25 cellular contexts compared by ENCODE assay signal in the genomic region with DNA sequence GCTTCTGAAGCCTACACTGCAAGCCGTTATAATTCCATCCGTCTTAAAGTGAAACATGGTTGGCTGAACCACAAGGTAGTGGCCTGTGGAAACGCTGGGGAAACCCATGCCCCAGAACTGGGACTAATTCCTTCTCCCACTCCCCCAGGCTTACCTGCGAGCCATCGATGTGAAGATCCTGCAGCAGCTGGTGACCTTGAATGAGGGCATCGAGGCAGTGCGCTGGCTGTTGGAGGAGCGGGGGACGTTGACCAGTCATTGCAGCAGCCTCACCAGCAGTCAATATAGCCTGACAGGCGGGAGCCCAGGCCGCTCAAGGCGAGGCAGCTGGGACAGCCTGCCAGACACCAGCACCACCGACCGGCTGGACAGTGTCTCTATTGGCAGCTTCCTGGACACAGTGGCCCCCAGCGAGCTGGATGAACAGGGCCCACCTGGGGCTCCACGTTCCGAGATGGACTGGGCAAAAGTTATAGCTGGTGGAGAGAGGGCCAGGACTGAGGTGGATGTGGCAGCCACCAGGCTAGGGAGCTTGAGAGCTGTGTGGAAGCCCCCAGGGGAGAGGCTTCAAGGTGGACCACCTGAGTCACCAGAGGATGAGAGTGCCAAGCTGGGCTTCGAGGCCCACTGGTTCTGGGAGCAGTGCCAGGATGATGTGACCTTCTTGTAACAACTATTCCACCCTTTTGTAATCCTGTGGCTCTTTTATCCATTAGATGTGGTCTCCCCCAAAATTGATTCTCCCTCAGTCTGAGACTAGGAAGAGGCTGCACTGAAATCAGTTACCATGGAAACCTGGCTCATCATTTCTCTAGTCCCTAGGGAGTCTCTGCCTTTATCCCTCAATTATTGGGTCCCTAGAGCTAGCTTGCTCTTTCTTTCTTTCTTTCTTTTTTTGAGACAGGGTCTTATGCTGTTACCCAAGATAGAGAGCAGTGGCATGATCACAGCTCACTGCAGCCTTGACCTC. TPM values are rescaled to one million over a fixed set of nuclear protein-coding genes. Genes with fewer than 3 reads are reported as not detected.
A peak's percentile ranks its signal among the peaks of the same experiment; 100 is the strongest.
DNase-seq lines count a peak whose midpoint lies in the region; ATAC-seq and TF ChIP-seq lines count a peak whose summit lies in the region.
"Had no signal": no experiment of that assay in that cellular context is flagged by ENCODE, and none has a peak within 500 bp of the region (broad histone marks: within the 10 kb centered on the region; RNA-seq: fewer than 3 reads in every experiment).

No MANE protein-coding gene starts in this region.

- no peaks in the 10 kb centered on the region for H3K9me3 ChIP-seq in GM23248 (ENCODE audit: low read depth)
- H3K9me3 ChIP-seq in mammary epithelial cell (replicated peaks; ENCODE audit: insufficient read depth, low read length) = no peaks in the 10 kb centered on the region
- H3K9me3 ChIP-seq: breast epithelium had no signal

- ATAC-seq in GM21381 (IDR thresholded peaks at IDR 0.05; ENCODE audit: unreplicated experiment) = no peak
- ATAC-seq in activated naive CD8-positive, alpha-beta T cell treated with anti-CD3 and anti-CD28 coated beads, Interleukin-2, amount 50 U/mL, for 24 hours = no peak
- ATAC-seq: activated CD8-positive, alpha-beta T cell treated with anti-CD3 and anti-CD28 coated beads, Interleukin-2, amount 10 ng/mL, durations not matched to agents 7 days and 5 days; GM12878 had no signal

- CTCF ChIA-PET in mammary epithelial cell (lab: Charles Lee; ENCODE audit: low non-redundant PET) = interaction anchor here (0.6 to 0.7 kb wide), 2 partner anchors 17 to 39 kb away, joined by 3 to 6 read pairs; a partner anchor contains a TSS

- DNase-seq in DMS79 (lab: John Stamatoyannopoulos, UW) = peak; percentile 27
- peak; percentile 28 for DNase-seq in GM23248
- no peak for DNase-seq in mesendoderm
- DNase-seq in mammary epithelial cell = no peak
- DNase-seq in SK-N-DZ (ENCODE audit: low spot score) = no peak
- no peak for DNase-seq in activated naive CD8-positive, alpha-beta T cell treated with anti-CD3 and anti-CD28 coated beads, Interleukin-2, amount 50 U/mL, for 24 hours
- DNase-seq: activated CD8-positive, alpha-beta T cell treated with anti-CD3 and anti-CD28 coated beads, Interleukin-2, amount 10 ng/mL, durations not matched to agents 7 days and 5 days; activated naive CD8-positive, alpha-beta T cell treated with anti-CD3 and anti-CD28 coated beads, Interleukin-2, amount 10 ng/mL, durations not matched to agents 7 days and 5 days; GDM1; Kasumi-1; NCI-H446 treated with DMSO at 0.1 percent for 48 hours; SHP77 treated with DMSO at 0.1 percent for 48 hours; stimulated activated CD4-positive, alpha-beta T cell treated with anti-CD3 and anti-CD28 coated beads, Interleukin-4, amount 100 ng/mL, for 1 hour had no signal

- H4K8ac ChIP-seq in mesendoderm (ENCODE audit: low read depth, low read length) = no peak overlapping the region

- no peaks in the 10 kb centered on the region for H3K36me3 ChIP-seq in GM23248 (ENCODE audit: low read depth)
- no peaks in the 10 kb centered on the region for H3K36me3 ChIP-seq in mesendoderm (ENCODE audit: control insufficient read depth, insufficient read depth, low read length)
- no peaks in the 10 kb centered on the region for H3K36me3 ChIP-seq in mammary epithelial cell (ENCODE audit: insufficient read depth, low read length)
- H3K36me3 ChIP-seq: breast epithelium had no signal

- no peak overlapping the region for H3K4me2 ChIP-seq in GM23248 (ENCODE audit: unreplicated experiment)
- no peak overlapping the region for H3K4me2 ChIP-seq in mesendoderm (ENCODE audit: low read length)
- no peak overlapping the region for H3K4me2 ChIP-seq in mammary epithelial cell (ENCODE audit: insufficient read depth, low read depth, low read length)

- no peak overlapping the region for H2AK5ac ChIP-seq in mesendoderm (ENCODE audit: low read length)

- in situ Hi-C loops in GM23248 (cut with MboI) (no loop called here), mammary epithelial cell (cut with MboI; ENCODE audit: low sequenced_read_pairs in 2 of 2) (loop anchor here (5.0 kb wide), 2 partner anchors 38 to 188 kb away; no protein-coding TSS in a partner anchor)

- intact Hi-C loops in mammary epithelial cell (cut with micrococcal nuclease) = no loop called here

- H3K27ac ChIP-seq in GM23248 (no peak overlapping the region), angular gyrus (ENCODE audit: low read depth, low read length) (peak overlapping the region; percentile 76), mesendoderm (ENCODE audit: low read depth, low read length) (no peak overlapping the region), mammary epithelial cell (ENCODE audit: insufficient read depth, low read depth, low read length) (no peak overlapping the region)
- H3K27ac ChIP-seq: parathyroid adenoma, VCaP had no signal

- no peak overlapping the region for H3K9ac ChIP-seq in GM23248
- H3K9ac ChIP-seq in mesendoderm (ENCODE audit: low read length) = no peak overlapping the region
- H3K9ac ChIP-seq in mammary epithelial cell (ENCODE audit: insufficient read depth, low read length) = no peak overlapping the region
- H3K9ac ChIP-seq: parathyroid adenoma had no signal

- no peak overlapping the region for H3K4me3 ChIP-seq in GM23248
- H3K4me3 ChIP-seq in mesendoderm (ENCODE audit: low read length) = no peak overlapping the region
- no peak overlapping the region for H3K4me3 ChIP-seq in mammary epithelial cell (replicated peaks in 1 of 3; ENCODE audit: insufficient read depth in 1 of 3, low read depth in 2 of 3, low read length in 3 of 3)
- H3K4me3 ChIP-seq: breast epithelium, GM12878, skin epidermis had no signal

- no peak overlapping the region for H3K4ac ChIP-seq in mesendoderm (ENCODE audit: low read depth, low read length)

- H3F3A ChIP-seq in GM23248 (ENCODE audit: insufficient read depth) = no peaks in the 10 kb centered on the region

- no peak overlapping the region for H3K56ac ChIP-seq in mesendoderm (ENCODE audit: low read length)

- H3K4me3 Mint-ChIP-seq in activated naive CD8-positive, alpha-beta T cell treated with anti-CD3 and anti-CD28 coated beads, Interleukin-2, amount 50 U/mL, for 24 hours = no peak overlapping the region
- H3K4me3 Mint-ChIP-seq: activated CD8-positive, alpha-beta T cell treated with anti-CD3 and anti-CD28 coated beads, Interleukin-2, amount 10 ng/mL, durations not matched to agents 7 days and 5 days; activated naive CD8-positive, alpha-beta T cell treated with anti-CD3 and anti-CD28 coated beads, Interleukin-2, amount 10 ng/mL, durations not matched to agents 7 days and 5 days had no signal

- no peak overlapping the region for H4K5ac ChIP-seq in mesendoderm (ENCODE audit: low read length)

- no peaks in the 10 kb centered on the region for H3K9me3 Mint-ChIP-seq in activated naive CD8-positive, alpha-beta T cell treated with anti-CD3 and anti-CD28 coated beads, Interleukin-2, amount 50 U/mL, for 24 hours
- H3K9me3 Mint-ChIP-seq: activated naive CD8-positive, alpha-beta T cell treated with anti-CD3 and anti-CD28 coated beads, Interleukin-2, amount 10 ng/mL, durations not matched to agents 7 days and 5 days had no signal

- H3K79me2 ChIP-seq in GM23248 (ENCODE audit: insufficient read depth) (no peaks in the 10 kb centered on the region), mesendoderm (ENCODE audit: control insufficient read depth, insufficient read depth, low read length) (no peaks in the 10 kb centered on the region), mammary epithelial cell (ENCODE audit: insufficient read depth, low read length) (peaks cover 3% of the 10 kb centered on the region)
- H3K79me2 ChIP-seq: parathyroid adenoma had no signal

- H3K27me3 ChIP-seq in GM23248 (replicated peaks; ENCODE audit: insufficient read depth) = no peaks in the 10 kb centered on the region
- no peaks in the 10 kb centered on the region for H3K27me3 ChIP-seq in mesendoderm (ENCODE audit: insufficient read depth, low read length, poor library complexity)
- H3K27me3 ChIP-seq in mammary epithelial cell (ENCODE audit: insufficient read depth, low read length) = no peaks in the 10 kb centered on the region
- H3K27me3 ChIP-seq: breast epithelium had no signal

- no TSS peak for BruUV-seq in mammary epithelial cell (replicated peaks; lab: Mats Ljungman, UMichigan)

- 86 to 87% methylated on average over 18 of the region's 18 CpGs for WGBS in GM23248 (ENCODE audit: low coverage in 1 of 2, low lambda C conversion rate in 2 of 2, missing lambda C conversion rate in 2 of 2), 2 experiments
- no CpG with 5 or more reads among the region's 18 CpGs for WGBS in mesendoderm (ENCODE audit: extremely low coverage, insufficient coverage, low lambda C conversion rate)
- 81% methylated on average over 10 of the region's 18 CpGs for WGBS in mammary epithelial cell (ENCODE audit: low coverage, missing lambda C conversion rate)

- H2AFZ ChIP-seq in GM23248 (no peak overlapping the region), mammary epithelial cell (ENCODE audit: low read depth, low read length) (no peak overlapping the region)
- H2AFZ ChIP-seq: parathyroid adenoma had no signal

- no peak overlapping the region for H2BK120ac ChIP-seq in mesendoderm (ENCODE audit: low read depth, low read length)

- no peak overlapping the region for H2BK5ac ChIP-seq in mesendoderm (ENCODE audit: low read length)

- no peak overlapping the region for H2BK15ac ChIP-seq in mesendoderm (replicated peaks; ENCODE audit: low read depth)

- no peaks in the 10 kb centered on the region for H3K9me2 ChIP-seq in GM23248 (ENCODE audit: insufficient read depth)

- dilution Hi-C loops in mammary epithelial cell (cut with HindIII; ENCODE audit: low sequenced_read_pairs) = loop anchor here (5.0 kb wide), 1 partner anchor 37 kb away; no protein-coding TSS in a partner anchor

- H3K4me1 Mint-ChIP-seq in activated naive CD8-positive, alpha-beta T cell treated with anti-CD3 and anti-CD28 coated beads, Interleukin-2, amount 50 U/mL, for 24 hours = peaks cover 3% of the 10 kb centered on the region

- H4K20me1 ChIP-seq in GM23248 (ENCODE audit: insufficient read depth) (no peaks in the 10 kb centered on the region), mammary epithelial cell (ENCODE audit: insufficient read depth, low read length) (no peaks in the 10 kb centered on the region)

- H3K27me3 Mint-ChIP-seq in activated naive CD8-positive, alpha-beta T cell treated with anti-CD3 and anti-CD28 coated beads, Interleukin-2, amount 50 U/mL, for 24 hours = no peaks in the 10 kb centered on the region

- no peaks in the 10 kb centered on the region for H3K36me3 Mint-ChIP-seq in activated naive CD8-positive, alpha-beta T cell treated with anti-CD3 and anti-CD28 coated beads, Interleukin-2, amount 50 U/mL, for 24 hours (ENCODE audit: low read depth)
- H3K36me3 Mint-ChIP-seq: activated naive CD8-positive, alpha-beta T cell treated with anti-CD3 and anti-CD28 coated beads, Interleukin-2, amount 10 ng/mL, durations not matched to agents 7 days and 5 days had no signal

- no peak overlapping the region for H3K18ac ChIP-seq in mesendoderm (ENCODE audit: low read length)

- peaks cover 4% of the 10 kb centered on the region; the same call in 1 of the 2 replicates for H3K4me1 ChIP-seq in GM23248 (ENCODE audit: insufficient read depth)
- H3K4me1 ChIP-seq in mesendoderm (ENCODE audit: control insufficient read depth, low read depth, low read length) = peaks cover 7% of the 10 kb centered on the region
- peaks cover 24% of the 10 kb centered on the region for H3K4me1 ChIP-seq in mammary epithelial cell (ENCODE audit: insufficient read depth, low read length)
- H3K4me1 ChIP-seq: breast epithelium had no signal

- no peak for TF ChIP-seq CTCF in mammary epithelial cell (conservative IDR thresholded peaks at IDR 0.05 in 1 of 2, IDR thresholded peaks at IDR 0.05 in 1 of 2; ENCODE audit: extremely low read depth in 1 of 2, insufficient read depth in 1 of 2, low read depth in 1 of 2, low read length in 2 of 2)

- H3K79me1 ChIP-seq in mesendoderm (ENCODE audit: low read length) = no peaks in the 10 kb centered on the region

- H3K23ac ChIP-seq in mesendoderm (ENCODE audit: low read length) = peak overlapping the region; percentile 24

- no peak overlapping the region for H3K27ac Mint-ChIP-seq in activated naive CD8-positive, alpha-beta T cell treated with anti-CD3 and anti-CD28 coated beads, Interleukin-2, amount 50 U/mL, for 24 hours
- H3K27ac Mint-ChIP-seq: activated CD8-positive, alpha-beta T cell treated with anti-CD3 and anti-CD28 coated beads, Interleukin-2, amount 10 ng/mL, durations not matched to agents 7 days and 5 days; activated naive CD8-positive, alpha-beta T cell treated with anti-CD3 and anti-CD28 coated beads, Interleukin-2, amount 10 ng/mL, durations not matched to agents 7 days and 5 days had no signal

RNA-seq across cellular contexts. Expression of a gene that starts 16.7 kb away (rescaled TPM):
- 2.8 and 3.3 TPM in 2 replicates for total RNA-seq in GM23248 (2014; rRNA removed; shearing (Covaris generic))
- 1.9 and 2.4 TPM in 2 replicates for polyA plus RNA-seq in GM23248 (2016; fragmentation: Nextera tagmentation; extraction: Ambion mirVana)
- polyA plus RNA-seq in mesendoderm (2013, experiment 1 of 2) = 1.2 TPM
- polyA plus RNA-seq in mesendoderm (2013, experiment 2 of 2) = 1.1 TPM
- total RNA-seq in mammary epithelial cell = 10 to 100 TPM in 1 of 2 donors, 1 to 10 TPM in 1; 8.8 to 13.8 TPM
- polyA plus RNA-seq in mammary epithelial cell = 5.4 TPM
- 12.4 TPM for polyA minus RNA-seq in mammary epithelial cell
- 0.59 and 0.99 TPM in 2 replicates for polyA plus RNA-seq in SK-N-DZ (2014; cell fraction: cytosol; rRNA removed)
- 0.50 and 1.2 TPM in 2 replicates for polyA plus RNA-seq in SK-N-DZ (2014; cell fraction: nucleus; rRNA removed)
- total RNA-seq: activated CD8-positive, alpha-beta T cell treated with anti-CD3 and anti-CD28 coated beads, Interleukin-2, amount 10 ng/mL, durations not matched to agents 7 days and 5 days; HT-29 had no signal

RNA-seq across cellular contexts. Expression of a gene that starts 21.6 kb away (rescaled TPM):
- total RNA-seq in GM23248 (2014; rRNA removed; shearing (Covaris generic)) = 79.1 and 98.6 TPM in 2 replicates
- 57.6 and 58.9 TPM in 2 replicates for polyA plus RNA-seq in GM23248 (2016; fragmentation: Nextera tagmentation; extraction: Ambion mirVana)
- 38.0 TPM for polyA plus RNA-seq in mesendoderm (2013, experiment 1 of 2)
- polyA plus RNA-seq in mesendoderm (2013, experiment 2 of 2) = 38.1 TPM
- total RNA-seq in mammary epithelial cell = 100 to 1,000 TPM in 1 of 2 donors, 10 to 100 TPM in 1; 92.5 to 144 TPM
- polyA plus RNA-seq in mammary epithelial cell = 73.1 TPM
- polyA minus RNA-seq in mammary epithelial cell = 55.2 TPM
- 46.5 and 50.3 TPM in 2 replicates for polyA plus RNA-seq in SK-N-DZ (2014; cell fraction: cytosol; rRNA removed)
- polyA plus RNA-seq in SK-N-DZ (2014; cell fraction: nucleus; rRNA removed) = 118 and 124 TPM in 2 replicates

RNA-seq across cellular contexts. Expression of a gene that starts 27.7 kb away (rescaled TPM):
- total RNA-seq in GM23248 (2014; rRNA removed; shearing (Covaris generic)) = 1.9 and 3.0 TPM in 2 replicates
- polyA plus RNA-seq in GM23248 (2016; fragmentation: Nextera tagmentation; extraction: Ambion mirVana) (4.4 and 4.9 TPM in 2 replicates), mammary epithelial cell (10.5 TPM)
- polyA plus RNA-seq in mesendoderm (2013, experiment 1 of 2) = 16.5 TPM
- polyA plus RNA-seq in mesendoderm (2013, experiment 2 of 2) = 17.6 TPM
- total RNA-seq in mammary epithelial cell = 10 to 100 TPM in 1 of 2 donors, 1 to 10 TPM in 1; 1.2 to 14.3 TPM
- polyA minus RNA-seq in mammary epithelial cell = 17.6 TPM
- polyA plus RNA-seq in SK-N-DZ (2014; cell fraction: cytosol; rRNA removed) = 22.9 and 24.0 TPM in 2 replicates
- polyA plus RNA-seq in SK-N-DZ (2014; cell fraction: nucleus; rRNA removed) = 57.9 and 93.4 TPM in 2 replicates

RNA-seq across cellular contexts. Expression of a gene that starts 43.5 kb away (rescaled TPM):
- not detected in 2 replicates for total RNA-seq in GM23248 (2014; rRNA removed; shearing (Covaris generic))
- polyA plus RNA-seq in GM23248 (2016; fragmentation: Nextera tagmentation; extraction: Ambion mirVana) = not detected in 2 replicates
- polyA plus RNA-seq in mesendoderm (2013, experiment 1 of 2) = not detected
- polyA plus RNA-seq in mesendoderm (2013, experiment 2 of 2) = not detected
- total RNA-seq in mammary epithelial cell = not detected
- not detected for polyA plus RNA-seq in mammary epithelial cell
- not detected for polyA minus RNA-seq in mammary epithelial cell
- not detected in 2 replicates for polyA plus RNA-seq in SK-N-DZ (2014; cell fraction: cytosol; rRNA removed)
- not detected in 2 replicates for polyA plus RNA-seq in SK-N-DZ (2014; cell fraction: nucleus; rRNA removed)
- total RNA-seq: activated CD8-positive, alpha-beta T cell treated with anti-CD3 and anti-CD28 coated beads, Interleukin-2, amount 10 ng/mL, durations not matched to agents 7 days and 5 days; activated naive CD8-positive, alpha-beta T cell treated with anti-CD3 and anti-CD28 coated beads, Interleukin-2, amount 10 ng/mL, durations not matched to agents 7 days and 5 days; breast epithelium; dermis microvascular lymphatic vessel endothelial cell; GM12878; HT-29; liver; T-helper 1 cell treated with Interleukin-12 subunit alpha and Interleukin-12 subunit beta and Interleukin-4 antibody, amounts not matched to agents 30 ng/mL and 1 ng/mL, for 36 hours had no signal
- polyA plus RNA-seq: esophagus, GM12878, liver had no signal

RNA-seq across cellular contexts. Expression of a gene that starts 44.9 kb away (rescaled TPM):
- not detected in 2 replicates for total RNA-seq in GM23248 (2014; rRNA removed; shearing (Covaris generic))
- polyA plus RNA-seq in GM23248 (2016; fragmentation: Nextera tagmentation; extraction: Ambion mirVana) (0.38 and 0.70 TPM in 2 replicates), mammary epithelial cell (510 TPM)
- not detected for polyA plus RNA-seq in mesendoderm (2013, experiment 1 of 2)
- polyA plus RNA-seq in mesendoderm (2013, experiment 2 of 2) = not detected
- total RNA-seq in mammary epithelial cell = 100 to 1,000 TPM; 116 to 277 TPM
- 362 TPM for polyA minus RNA-seq in mammary epithelial cell
- polyA plus RNA-seq in SK-N-DZ (2014; cell fraction: cytosol; rRNA removed) = 0.21 TPM in 1 of 2 replicates, not detected in the other
- polyA plus RNA-seq in SK-N-DZ (2014; cell fraction: nucleus; rRNA removed) = not detected in 2 replicates
- total RNA-seq: activated CD8-positive, alpha-beta T cell treated with anti-CD3 and anti-CD28 coated beads, Interleukin-2, amount 10 ng/mL, durations not matched to agents 7 days and 5 days; activated naive CD8-positive, alpha-beta T cell treated with anti-CD3 and anti-CD28 coated beads, Interleukin-2, amount 10 ng/mL, durations not matched to agents 7 days and 5 days had no signal

Comparison
In these comparisons a context has a peak if more than half of its experiments do, and no peak if none do; other contexts are left out.
1. DNase-seq: peak in DMS79 (single experiment) and GM23248 (single experiment); none in mesendoderm (single experiment), mammary epithelial cell (single experiment), SK-N-DZ (single experiment) and activated naive CD8-positive, alpha-beta T cell treated with anti-CD3 and anti-CD28 coated beads, Interleukin-2, amount 50 U/mL, for 24 hours (single experiment).